Comparison of ENCODE assay signal across 8 cellular contexts in genomic region chr3:42591811-42592210, GRCh38. TPM values are rescaled to one million over a fixed set of nuclear protein-coding genes. Genes with fewer than 3 reads are reported as not detected.
A peak's percentile ranks its signal among the peaks of the same experiment; 100 is the strongest.
DNase-seq lines count a peak whose midpoint lies in the region; ATAC-seq and TF ChIP-seq lines count a peak whose summit lies in the region.

No MANE protein-coding gene starts in this region.

- peak overlapping the region; percentile 89 for H3K4me3 Mint-ChIP-seq in stimulated activated naive CD8-positive, alpha-beta T cell treated with anti-CD3 and anti-CD28 coated beads, Interleukin-15, Interleukin-2, amounts not matched to agents 100 ng/mL and 50 ng/mL, for 24 hours
- H3K4me3 Mint-ChIP-seq in brain (peak overlapping the region; percentile 87 to 100 (median 99)), memory B cell (peak overlapping the region; percentile 1)

- no peak for TF ChIP-seq CTCF in brain (conservative IDR thresholded peaks at IDR 0.05)

- no peaks in the 10 kb centered on the region for H3K9me3 Mint-ChIP-seq in stimulated activated naive CD8-positive, alpha-beta T cell treated with anti-CD3 and anti-CD28 coated beads, Interleukin-15, Interleukin-2, amounts not matched to agents 100 ng/mL and 50 ng/mL, for 24 hours
- H3K9me3 Mint-ChIP-seq in brain, result no peaks in the 10 kb centered on the region
- no peaks in the 10 kb centered on the region for H3K9me3 Mint-ChIP-seq in memory B cell

- peaks cover 42% of the 10 kb centered on the region for H3K4me1 Mint-ChIP-seq in stimulated activated naive CD8-positive, alpha-beta T cell treated with anti-CD3 and anti-CD28 coated beads, Interleukin-15, Interleukin-2, amounts not matched to agents 100 ng/mL and 50 ng/mL, for 24 hours (ENCODE audit: low read depth)
- H3K4me1 Mint-ChIP-seq in brain, result peaks cover 44% of the 10 kb centered on the region
- peaks cover 6% of the 10 kb centered on the region for H3K4me1 Mint-ChIP-seq in memory B cell

- H3K27me3 Mint-ChIP-seq in stimulated activated naive CD8-positive, alpha-beta T cell treated with anti-CD3 and anti-CD28 coated beads, Interleukin-15, Interleukin-2, amounts not matched to agents 100 ng/mL and 50 ng/mL, for 24 hours, result no peaks in the 10 kb centered on the region
- peaks cover 5% of the 10 kb centered on the region for H3K27me3 Mint-ChIP-seq in brain
- no peaks in the 10 kb centered on the region for H3K27me3 Mint-ChIP-seq in memory B cell

- H3K36me3 Mint-ChIP-seq in stimulated activated naive CD8-positive, alpha-beta T cell treated with anti-CD3 and anti-CD28 coated beads, Interleukin-15, Interleukin-2, amounts not matched to agents 100 ng/mL and 50 ng/mL, for 24 hours (ENCODE audit: low read depth), result peaks cover 47% of the 10 kb centered on the region
- H3K36me3 Mint-ChIP-seq in brain, result peaks cover 18% of the 10 kb centered on the region
- peaks cover 8% of the 10 kb centered on the region for H3K36me3 Mint-ChIP-seq in memory B cell

- peak overlapping the region; percentile 93 for H3K27ac Mint-ChIP-seq in stimulated activated naive CD8-positive, alpha-beta T cell treated with anti-CD3 and anti-CD28 coated beads, Interleukin-15, Interleukin-2, amounts not matched to agents 100 ng/mL and 50 ng/mL, for 24 hours
- H3K27ac Mint-ChIP-seq in brain, result peak overlapping the region; percentile 29 to 95 (median 80)
- no peak overlapping the region for H3K27ac Mint-ChIP-seq in memory B cell

- no peak for DNase-seq in stimulated activated naive CD8-positive, alpha-beta T cell treated with anti-CD3 and anti-CD28 coated beads, Interleukin-15, Interleukin-2, amounts not matched to agents 100 U/mL and 50 U/mL, for 24 hours
- DNase-seq in memory B cell (ENCODE audit: low spot score in 2 of 2) (no peak), hepatic stellate cell (ENCODE audit: low spot score) (no peak), NCI-H1105 (lab: John Stamatoyannopoulos, UW) (no peak)

- no peak for ATAC-seq in stimulated activated naive CD8-positive, alpha-beta T cell treated with anti-CD3 and anti-CD28 coated beads, Interleukin-15, Interleukin-2, amounts not matched to agents 100 U/mL and 50 U/mL, for 24 hours
- ATAC-seq in memory B cell (ENCODE audit: low read depth), result no peak
- ATAC-seq in GM18502 (IDR thresholded peaks at IDR 0.05; ENCODE audit: poor library complexity, unreplicated experiment), result no peak
- ATAC-seq in GM21381 (IDR thresholded peaks at IDR 0.05; ENCODE audit: unreplicated experiment), result no peak

RNA-seq across cellular contexts. Expression of gene SS18L2, which starts 1.2 kb away (rescaled TPM):
- polyA plus RNA-seq in brain (ENCODE audit: insufficient read depth, low read depth, low replicate concordance), result 29.0 TPM

RNA-seq across cellular contexts. Expression of gene NKTR, which starts 8.7 kb away (rescaled TPM):
- 4.6 TPM for polyA plus RNA-seq in brain (ENCODE audit: insufficient read depth, low read depth, low replicate concordance)

RNA-seq across cellular contexts. Expression of gene SEC22C, which starts 10.0 kb away (rescaled TPM):
- polyA plus RNA-seq in brain (ENCODE audit: insufficient read depth, low read depth, low replicate concordance), result 57.3 TPM

Comparison
In these comparisons a context has a peak if more than half of its experiments do, and no peak if none do; other contexts are left out.
1. H3K4me3 Mint-ChIP-seq: peak in every context shown above with its lines; median percentile 99 in brain; 89 in stimulated activated naive CD8-positive, alpha-beta T cell treated with anti-CD3 and anti-CD28 coated beads, Interleukin-15, Interleukin-2, amounts not matched to agents 100 ng/mL and 50 ng/mL, for 24 hours; 1 in memory B cell.